Comparison of ENCODE assay signal across 26 cellular contexts in the genomic region with DNA sequence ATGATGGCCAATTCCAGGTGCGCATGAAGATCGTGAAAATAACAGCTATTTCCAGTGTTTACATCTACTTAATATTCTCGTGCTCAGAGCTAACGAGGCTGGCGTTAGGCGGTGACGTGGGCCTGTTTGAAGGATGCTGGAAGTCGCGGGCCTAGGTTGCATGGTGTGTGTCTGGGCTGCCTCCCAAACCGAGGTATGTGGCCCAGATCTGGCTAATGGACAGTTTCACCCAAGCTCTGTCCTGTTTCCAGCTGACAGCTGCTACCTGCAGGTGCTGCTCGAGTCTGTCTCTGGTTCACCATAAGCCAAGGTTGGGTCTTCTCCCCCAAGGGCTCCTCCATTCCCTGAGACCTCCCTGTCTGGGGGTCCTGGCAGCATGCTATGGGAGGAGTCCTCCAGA. TPM values are rescaled to one million over a fixed set of nuclear protein-coding genes. Genes with fewer than 3 reads are reported as not detected.
"Had no signal": no experiment of that assay in that cellular context is flagged by ENCODE, and none has a peak within 500 bp of the region (broad histone marks: within the 10 kb centered on the region; RNA-seq: fewer than 3 reads in every experiment).

No MANE protein-coding gene starts in this region.

- H3K27ac Mint-ChIP-seq: stimulated activated memory B cell treated with anti-CD40 and anti-IgM and Interleukin-4, amounts not matched to agents 10 μg/mL and 1 μg/mL and 100 μg/mL, for 72 hours had no signal

- H3K4me3 Mint-ChIP-seq: naive thymus-derived CD8-positive, alpha-beta T cell; neural crest cell; stimulated activated memory B cell treated with anti-CD40 and anti-IgM and Interleukin-4, amounts not matched to agents 10 μg/mL and 1 μg/mL and 100 μg/mL, for 72 hours; stimulated activated naive CD8-positive, alpha-beta T cell treated with anti-CD3 and anti-CD28 coated beads, Interleukin-15, amount 100 ng/mL, for 72 hours had no signal

- H3K9me3 Mint-ChIP-seq: naive thymus-derived CD8-positive, alpha-beta T cell; nephron; neural crest cell; stimulated activated naive CD8-positive, alpha-beta T cell treated with anti-CD3 and anti-CD28 coated beads, Interleukin-15, amount 100 ng/mL, for 72 hours had no signal

- H3K27ac ChIP-seq: hepatocyte, lower lobe of right lung, parathyroid adenoma, psoas muscle, right atrium auricular region, right lobe of liver, tibial nerve, upper lobe of left lung, vagina had no signal

- DNase-seq: islet precursor cell; kidney glomerular epithelial cell; left cardiac atrium; lower lobe of right lung; mammary epithelial cell; mesenchymal stem cell; naive thymus-derived CD8-positive, alpha-beta T cell; psoas muscle; right lobe of liver; stimulated activated CD4-positive, alpha-beta T cell treated with anti-CD3 and anti-CD28 coated beads, Interleukin-1b, Interleukin-23, amount 100 ng/mL, for 48 hours; stimulated activated CD4-positive, alpha-beta T cell treated with anti-CD3 and anti-CD28 coated beads, Interleukin-2, amount 100 ng/mL, for 48 hours; stimulated activated CD4-positive, alpha-beta T cell treated with anti-CD3 and anti-CD28 coated beads, Interleukin-4, amount 100 ng/mL, for 4 hours; stimulated activated CD8-positive, alpha-beta memory T cell treated with anti-CD3 and anti-CD28 coated beads, Interleukin-4, amount 100 ng/mL, for 48 hours; stimulated activated naive CD4-positive, alpha-beta T cell treated with Interleukin-2 at 50 U/mL for 16 hours; stimulated activated naive CD8-positive, alpha-beta T cell treated with anti-CD3 and anti-CD28 coated beads, Interleukin-15, amount 100 ng/mL, for 72 hours had no signal

- ATAC-seq: left cardiac atrium; left lobe of liver; lower lobe of right lung; naive thymus-derived CD8-positive, alpha-beta T cell; right lobe of liver; stimulated activated memory B cell treated with anti-CD40 and anti-IgM and Interleukin-4, amounts not matched to agents 10 μg/mL and 1 μg/mL and 100 μg/mL, for 72 hours; stimulated activated naive CD8-positive, alpha-beta T cell treated with anti-CD3 and anti-CD28 coated beads, Interleukin-15, amount 100 ng/mL, for 72 hours had no signal

- H3K36me3 ChIP-seq: lower lobe of right lung, right atrium auricular region, right lobe of liver, tibial nerve, upper lobe of left lung, vagina had no signal

- H3K27me3 ChIP-seq: hepatocyte, right atrium auricular region, right lobe of liver, tibial nerve, upper lobe of left lung, vagina had no signal

- H3K4me3 ChIP-seq: hepatocyte, lower lobe of right lung, psoas muscle, right atrium auricular region, right lobe of liver, smooth muscle cell, tibial nerve, upper lobe of left lung, vagina had no signal

- H3K36me3 Mint-ChIP-seq: naive thymus-derived CD8-positive, alpha-beta T cell; stimulated activated memory B cell treated with anti-CD40 and anti-IgM and Interleukin-4, amounts not matched to agents 10 μg/mL and 1 μg/mL and 100 μg/mL, for 72 hours had no signal

- H3K9me3 ChIP-seq: lower lobe of right lung, psoas muscle, right atrium auricular region, right lobe of liver, tibial nerve, upper lobe of left lung, vagina had no signal

- H3K4me2 ChIP-seq: hepatocyte, smooth muscle cell had no signal

- H2AFZ ChIP-seq: hepatocyte, parathyroid adenoma had no signal

- H3K79me2 ChIP-seq: hepatocyte, parathyroid adenoma had no signal

- H3K4me1 ChIP-seq: psoas muscle, right lobe of liver, tibial nerve, vagina had no signal

- H3K4me1 Mint-ChIP-seq: stimulated activated memory B cell treated with anti-CD40 and anti-IgM and Interleukin-4, amounts not matched to agents 10 μg/mL and 1 μg/mL and 100 μg/mL, for 72 hours; stimulated activated naive CD8-positive, alpha-beta T cell treated with anti-CD3 and anti-CD28 coated beads, Interleukin-15, amount 100 ng/mL, for 72 hours had no signal

RNA-seq across cellular contexts. Expression of a gene that starts 40.5 kb away (rescaled TPM):
- polyA plus RNA-seq: naive thymus-derived CD8-positive, alpha-beta T cell had no signal
